ENCODE assay signal across 25 cellular contexts in the genomic region with DNA sequence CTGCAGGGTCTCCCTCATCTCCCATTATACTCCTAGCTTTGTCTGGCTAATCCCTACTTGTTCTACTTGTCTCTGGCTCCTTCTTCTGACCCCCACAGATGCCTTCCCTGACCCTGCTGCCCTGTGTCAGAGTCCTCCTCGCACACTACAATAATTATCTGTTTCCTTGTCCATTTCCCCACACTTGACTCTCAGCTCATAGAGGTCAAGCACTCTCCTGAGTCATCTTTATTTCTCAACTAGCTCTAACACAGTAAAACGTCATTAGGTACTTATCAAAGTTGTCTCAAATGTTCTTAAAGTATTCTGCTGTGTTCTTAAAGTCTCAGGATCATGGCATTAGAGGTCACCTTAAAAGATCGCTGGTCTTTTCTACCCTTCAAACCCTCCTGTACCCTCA. TPM values are rescaled to one million over a fixed set of nuclear protein-coding genes. Genes with fewer than 3 reads are reported as not detected.
DNase-seq lines count a peak whose midpoint lies in the region; ATAC-seq and TF ChIP-seq lines count a peak whose summit lies in the region.
"Had no signal": no experiment of that assay in that cellular context is flagged by ENCODE, and none has a peak within 500 bp of the region (broad histone marks: within the 10 kb centered on the region; RNA-seq: fewer than 3 reads in every experiment).

No MANE protein-coding gene starts in this region.

- DNase-seq in EL (peak; percentile 42), NOMO-1 (lab: John Stamatoyannopoulos, UW; ENCODE audit: unreplicated experiment in 2 of 2) (peak; percentile 26 to 72), fibroblast of mammary gland (ENCODE audit: low read depth) (peak; percentile 87), omental fat pad (ENCODE audit: low spot score) (no peak), mesenteric fat pad (ENCODE audit: low spot score) (no peak), ureter (ENCODE audit: low spot score) (no peak), NCI-H128 (lab: John Stamatoyannopoulos, UW; ENCODE audit: unreplicated experiment) (no peak), MG63 (no peak)
- DNase-seq: activated naive CD8-positive, alpha-beta T cell treated with anti-CD3 and anti-CD28 coated beads, Interleukin-2, amount 10 ng/mL, durations not matched to agents 7 days and 5 days; AML-193; brain microvascular endothelial cell; Calu3; dorsolateral prefrontal cortex; NCI-H1092 treated with DMSO at 0.1 percent for 48 hours; NCI-H510A; sigmoid colon; stimulated activated CD4-positive, alpha-beta T cell treated with anti-CD3 and anti-CD28 coated beads, Interleukin-2, amount 100 ng/mL, for 24 hours; stimulated activated naive CD8-positive, alpha-beta T cell treated with anti-CD3 and anti-CD28 coated beads, Interleukin-15, Interleukin-2, amounts not matched to agents 100 U/mL and 50 U/mL, for 24 hours; SW 1271 had no signal

- H3K4me3 ChIP-seq in fibroblast of mammary gland (ENCODE audit: control insufficient read depth, low read depth, low read length): no peak overlapping the region
- H3K4me3 ChIP-seq in MG63: no peak overlapping the region
- H3K4me3 ChIP-seq: dorsolateral prefrontal cortex, GM12878, sigmoid colon had no signal

- no peak for TF ChIP-seq CTCF in fibroblast of mammary gland (conservative IDR thresholded peaks at IDR 0.05; ENCODE audit: control insufficient read depth, insufficient read depth, low read depth, low read length)
- no peak for TF ChIP-seq CTCF in omental fat pad (IDR thresholded peaks at IDR 0.05)

- H3K27me3 ChIP-seq in MG63: no peaks in the 10 kb centered on the region
- H3K27me3 ChIP-seq: brain microvascular endothelial cell, sigmoid colon had no signal

- peak; percentile 63 for ATAC-seq in omental fat pad (ENCODE audit: low FRiP score)
- ATAC-seq: GM12878; Right ventricle myocardium inferior; stimulated activated naive CD8-positive, alpha-beta T cell treated with anti-CD3 and anti-CD28 coated beads, Interleukin-15, Interleukin-2, amounts not matched to agents 100 U/mL and 50 U/mL, for 24 hours had no signal

- no peaks in the 10 kb centered on the region for H3K9me3 ChIP-seq in MG63
- H3K9me3 ChIP-seq: sigmoid colon had no signal

- no peaks in the 10 kb centered on the region for H3K36me3 ChIP-seq in MG63
- H3K36me3 ChIP-seq: brain microvascular endothelial cell, sigmoid colon had no signal

RNA-seq across cellular contexts. Expression of a gene that starts 47.1 kb away (rescaled TPM):
- total RNA-seq in omental fat pad: not detected
- not detected for total RNA-seq in mesenteric fat pad
- 0.16 TPM for total RNA-seq in ureter
- total RNA-seq in MG63 (2014; rRNA removed; shearing (Covaris generic); ENCODE audit: low replicate concordance): not detected in 2 replicates
- total RNA-seq: activated naive CD8-positive, alpha-beta T cell treated with anti-CD3 and anti-CD28 coated beads, Interleukin-2, amount 10 ng/mL, durations not matched to agents 7 days and 5 days; Calu3; epithelial cell of proximal tubule; GM12878; lower leg skin; myocyte; osteoblast; Right ventricle myocardium inferior; sigmoid colon had no signal

Comparison
In these comparisons a context has a peak if more than half of its experiments do, and no peak if none do; other contexts are left out.
1. DNase-seq: peak in EL (single experiment), NOMO-1 (2 of 2) and fibroblast of mammary gland (single experiment); none in omental fat pad (single experiment), mesenteric fat pad (single experiment), ureter (single experiment), NCI-H128 (single experiment) and MG63 (single experiment).